Comparison of ENCODE assay signal across 1 cellular context in the genomic region with DNA sequence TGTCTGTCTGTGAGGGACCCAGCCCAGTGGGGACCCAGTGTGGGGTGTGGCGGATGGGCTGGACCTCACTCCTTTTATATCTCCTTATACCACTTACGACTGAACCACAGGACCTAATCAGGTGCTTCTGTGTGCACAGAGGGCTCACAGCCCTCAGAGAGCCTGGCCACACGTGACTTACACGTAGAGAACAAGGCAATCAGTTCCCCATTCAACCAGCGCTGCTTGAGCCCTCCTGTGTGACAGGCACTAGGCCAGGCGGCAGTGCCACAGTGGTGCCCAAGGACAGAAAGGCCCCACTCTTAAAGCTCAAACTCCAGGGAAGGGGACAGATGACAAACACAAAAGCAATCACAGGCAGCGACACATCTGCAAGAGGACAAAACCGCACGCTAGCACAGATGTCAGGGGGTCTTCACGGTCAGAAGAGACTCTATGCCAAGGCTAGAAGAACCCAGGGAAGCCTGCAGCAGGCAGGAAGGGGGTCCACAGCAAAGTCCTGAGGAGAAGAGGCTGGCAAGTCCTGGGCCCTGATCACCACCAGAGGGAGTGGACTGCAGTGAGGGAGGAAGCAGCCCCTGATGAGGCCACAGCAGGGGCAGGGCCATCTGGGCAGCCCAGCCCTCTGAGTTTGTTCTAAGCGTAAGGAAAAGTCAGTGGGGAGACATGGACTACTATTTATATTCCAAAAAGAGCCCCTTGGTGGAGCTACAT.
TF ChIP-seq lines count a peak whose summit lies in the region.

No MANE protein-coding gene starts in this region.

TF ChIP-seq in GM23338, 12 proteins besides CTCF, POLR2A, EP300 and RAD21 (continued from another document):
- TF ChIP-seq, protein P1, sequence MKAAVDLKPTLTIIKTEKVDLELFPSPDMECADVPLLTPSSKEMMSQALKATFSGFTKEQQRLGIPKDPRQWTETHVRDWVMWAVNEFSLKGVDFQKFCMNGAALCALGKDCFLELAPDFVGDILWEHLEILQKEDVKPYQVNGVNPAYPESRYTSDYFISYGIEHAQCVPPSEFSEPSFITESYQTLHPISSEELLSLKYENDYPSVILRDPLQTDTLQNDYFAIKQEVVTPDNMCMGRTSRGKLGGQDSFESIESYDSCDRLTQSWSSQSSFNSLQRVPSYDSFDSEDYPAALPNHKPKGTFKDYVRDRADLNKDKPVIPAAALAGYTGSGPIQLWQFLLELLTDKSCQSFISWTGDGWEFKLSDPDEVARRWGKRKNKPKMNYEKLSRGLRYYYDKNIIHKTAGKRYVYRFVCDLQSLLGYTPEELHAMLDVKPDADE (IDR thresholded peaks at IDR 0.05): no peak
- TF ChIP-seq, protein P2, sequence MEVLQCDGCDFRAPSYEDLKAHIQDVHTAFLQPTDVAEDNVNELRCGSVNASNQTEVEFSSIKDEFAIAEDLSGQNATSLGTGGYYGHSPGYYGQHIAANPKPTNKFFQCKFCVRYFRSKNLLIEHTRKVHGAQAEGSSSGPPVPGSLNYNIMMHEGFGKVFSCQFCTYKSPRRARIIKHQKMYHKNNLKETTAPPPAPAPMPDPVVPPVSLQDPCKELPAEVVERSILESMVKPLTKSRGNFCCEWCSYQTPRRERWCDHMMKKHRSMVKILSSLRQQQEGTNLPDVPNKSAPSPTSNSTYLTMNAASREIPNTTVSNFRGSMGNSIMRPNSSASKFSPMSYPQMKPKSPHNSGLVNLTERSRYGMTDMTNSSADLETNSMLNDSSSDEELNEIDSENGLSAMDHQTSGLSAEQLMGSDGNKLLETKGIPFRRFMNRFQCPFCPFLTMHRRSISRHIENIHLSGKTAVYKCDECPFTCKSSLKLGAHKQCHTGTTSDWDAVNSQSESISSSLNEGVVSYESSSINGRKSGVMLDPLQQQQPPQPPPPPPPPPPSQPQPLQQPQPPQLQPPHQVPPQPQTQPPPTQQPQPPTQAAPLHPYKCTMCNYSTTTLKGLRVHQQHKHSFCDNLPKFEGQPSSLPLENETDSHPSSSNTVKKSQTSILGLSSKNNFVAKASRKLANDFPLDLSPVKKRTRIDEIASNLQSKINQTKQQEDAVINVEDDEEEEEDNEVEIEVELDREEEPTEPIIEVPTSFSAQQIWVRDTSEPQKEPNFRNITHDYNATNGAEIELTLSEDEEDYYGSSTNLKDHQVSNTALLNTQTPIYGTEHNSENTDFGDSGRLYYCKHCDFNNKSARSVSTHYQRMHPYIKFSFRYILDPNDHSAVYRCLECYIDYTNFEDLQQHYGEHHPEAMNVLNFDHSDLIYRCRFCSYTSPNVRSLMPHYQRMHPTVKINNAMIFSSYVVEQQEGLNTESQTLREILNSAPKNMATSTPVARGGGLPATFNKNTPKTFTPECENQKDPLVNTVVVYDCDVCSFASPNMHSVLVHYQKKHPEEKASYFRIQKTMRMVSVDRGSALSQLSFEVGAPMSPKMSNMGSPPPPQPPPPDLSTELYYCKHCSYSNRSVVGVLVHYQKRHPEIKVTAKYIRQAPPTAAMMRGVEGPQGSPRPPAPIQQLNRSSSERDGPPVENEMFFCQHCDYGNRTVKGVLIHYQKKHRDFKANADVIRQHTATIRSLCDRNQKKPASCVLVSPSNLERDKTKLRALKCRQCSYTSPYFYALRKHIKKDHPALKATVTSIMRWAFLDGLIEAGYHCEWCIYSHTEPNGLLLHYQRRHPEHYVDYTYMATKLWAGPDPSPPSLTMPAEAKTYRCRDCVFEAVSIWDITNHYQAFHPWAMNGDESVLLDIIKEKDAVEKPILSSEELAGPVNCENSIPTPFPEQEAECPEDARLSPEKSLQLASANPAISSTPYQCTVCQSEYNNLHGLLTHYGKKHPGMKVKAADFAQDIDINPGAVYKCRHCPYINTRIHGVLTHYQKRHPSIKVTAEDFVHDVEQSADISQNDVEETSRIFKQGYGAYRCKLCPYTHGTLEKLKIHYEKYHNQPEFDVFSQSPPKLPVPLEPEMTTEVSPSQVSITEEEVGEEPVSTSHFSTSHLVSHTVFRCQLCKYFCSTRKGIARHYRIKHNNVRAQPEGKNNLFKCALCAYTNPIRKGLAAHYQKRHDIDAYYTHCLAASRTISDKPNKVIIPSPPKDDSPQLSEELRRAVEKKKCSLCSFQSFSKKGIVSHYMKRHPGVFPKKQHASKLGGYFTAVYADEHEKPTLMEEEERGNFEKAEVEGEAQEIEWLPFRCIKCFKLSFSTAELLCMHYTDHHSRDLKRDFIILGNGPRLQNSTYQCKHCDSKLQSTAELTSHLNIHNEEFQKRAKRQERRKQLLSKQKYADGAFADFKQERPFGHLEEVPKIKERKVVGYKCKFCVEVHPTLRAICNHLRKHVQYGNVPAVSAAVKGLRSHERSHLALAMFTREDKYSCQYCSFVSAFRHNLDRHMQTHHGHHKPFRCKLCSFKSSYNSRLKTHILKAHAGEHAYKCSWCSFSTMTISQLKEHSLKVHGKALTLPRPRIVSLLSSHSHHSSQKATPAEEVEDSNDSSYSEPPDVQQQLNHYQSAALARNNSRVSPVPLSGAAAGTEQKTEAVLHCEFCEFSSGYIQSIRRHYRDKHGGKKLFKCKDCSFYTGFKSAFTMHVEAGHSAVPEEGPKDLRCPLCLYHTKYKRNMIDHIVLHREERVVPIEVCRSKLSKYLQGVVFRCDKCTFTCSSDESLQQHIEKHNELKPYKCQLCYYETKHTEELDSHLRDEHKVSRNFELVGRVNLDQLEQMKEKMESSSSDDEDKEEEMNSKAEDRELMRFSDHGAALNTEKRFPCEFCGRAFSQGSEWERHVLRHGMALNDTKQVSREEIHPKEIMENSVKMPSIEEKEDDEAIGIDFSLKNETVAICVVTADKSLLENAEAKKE (CRISPR knock-in tag; IDR thresholded peaks at IDR 0.05): no peak
